24 cellular contexts compared by ENCODE assay signal in genomic region chr10:93596539-93596938, GRCh38. TPM values are rescaled to one million over a fixed set of nuclear protein-coding genes. Genes with fewer than 3 reads are reported as not detected.
DNase-seq lines count a peak whose midpoint lies in the region; ATAC-seq and TF ChIP-seq lines count a peak whose summit lies in the region.
"Had no signal": no experiment of that assay in that cellular context is flagged by ENCODE, and none has a peak within 500 bp of the region (broad histone marks: within the 10 kb centered on the region; RNA-seq: fewer than 3 reads in every experiment).

No MANE protein-coding gene starts in this region.

- POLR2A ChIA-PET in SK-N-SH (lab: Yijun Ruan, JAX) = no interaction called here

- no peaks in the 10 kb centered on the region for H3K9me2 ChIP-seq in SK-N-SH

- H3K27me3 ChIP-seq in SK-N-SH (ENCODE audit: insufficient read depth) = peaks cover 9% of the 10 kb centered on the region; the same call in 1 of the 2 replicates
- H3K27me3 ChIP-seq in RWPE2 (ENCODE audit: insufficient read depth, poor library complexity, severe bottlenecking) = peaks cover 5% of the 10 kb centered on the region
- peaks cover 27% of the 10 kb centered on the region for H3K27me3 ChIP-seq in smooth muscle cell (ENCODE audit: low read depth)
- H3K27me3 ChIP-seq: ascending aorta had no signal

- no peak for TF ChIP-seq RAD21 in SK-N-SH (IDR thresholded peaks at IDR 0.05; ENCODE audit: low read length)

- CTCF ChIA-PET in SK-N-SH (lab: Yijun Ruan, JAX) = no interaction called here

- H3K4me3 ChIP-seq in SK-N-SH (ENCODE audit: low read depth in 2 of 2, low read length in 1 of 2) (no peak overlapping the region), RWPE2 (ENCODE audit: severe bottlenecking) (no peak overlapping the region), smooth muscle cell (no peak overlapping the region)
- H3K4me3 ChIP-seq: ascending aorta, esophagus muscularis mucosa, sigmoid colon had no signal

- H3K27ac ChIP-seq in SK-N-SH (ENCODE audit: low read depth in 2 of 2, low read length in 1 of 2) (no peak overlapping the region), RWPE2 (ENCODE audit: poor library complexity, severe bottlenecking) (no peak overlapping the region), smooth muscle cell (ENCODE audit: low read depth) (peak overlapping the region; percentile 35), substantia nigra (ENCODE audit: low read depth, low read length, poor library complexity, severe bottlenecking) (no peak overlapping the region)
- H3K27ac ChIP-seq: ascending aorta, esophagus muscularis mucosa, sigmoid colon had no signal

- H3K4me1 ChIP-seq in SK-N-SH (ENCODE audit: control insufficient read depth in 1 of 2, insufficient read depth in 2 of 2, low read depth in 1 of 2, low read length in 1 of 2) (peaks cover 0 to 5% of the 10 kb centered on the region in 2 experiments; a peak in 1 of 4 replicates), RWPE2 (ENCODE audit: insufficient read depth, poor library complexity, severe bottlenecking) (no peaks in the 10 kb centered on the region), smooth muscle cell (ENCODE audit: low read depth) (peaks cover 7% of the 10 kb centered on the region)

- TF ChIP-seq CTCF in SK-N-SH (IDR thresholded peaks at IDR 0.05) = peak; percentile 16; the same call in 1 of the 2 replicates
- peak; percentile 7 for TF ChIP-seq CTCF in RWPE2 (IDR thresholded peaks at IDR 0.05; ENCODE audit: poor library complexity, severe bottlenecking)
- TF ChIP-seq CTCF in smooth muscle cell (IDR thresholded peaks at IDR 0.05; ENCODE audit: borderline replicate concordance, insufficient read depth, poor library complexity, severe bottlenecking) = peak; percentile 12

- H3K9me3 ChIP-seq in SK-N-SH (no peaks in the 10 kb centered on the region), RWPE2 (ENCODE audit: severe bottlenecking) (no peaks in the 10 kb centered on the region), smooth muscle cell (replicated peaks; ENCODE audit: low read depth) (no peaks in the 10 kb centered on the region)
- H3K9me3 ChIP-seq: ascending aorta, Caco-2, esophagus muscularis mucosa, sigmoid colon had no signal

- H2AFZ ChIP-seq in SK-N-SH (ENCODE audit: low read depth) = no peak overlapping the region
- H2AFZ ChIP-seq in smooth muscle cell (ENCODE audit: low read depth) = no peak overlapping the region

- H3K36me3 ChIP-seq in SK-N-SH (replicated peaks in 1 of 2; ENCODE audit: control insufficient read depth in 1 of 2, insufficient read depth in 2 of 2, low read length in 1 of 2) (no peaks in the 10 kb centered on the region), RWPE2 (ENCODE audit: low read depth) (no peaks in the 10 kb centered on the region), smooth muscle cell (ENCODE audit: low read depth) (no peaks in the 10 kb centered on the region)
- H3K36me3 ChIP-seq: ascending aorta, esophagus muscularis mucosa, sigmoid colon had no signal

- H3K4me2 ChIP-seq in SK-N-SH (no peak overlapping the region), smooth muscle cell (no peak overlapping the region)

- H3K9ac ChIP-seq in SK-N-SH = no peak overlapping the region
- H3K9ac ChIP-seq in smooth muscle cell (ENCODE audit: low read depth) = no peak overlapping the region

- H3F3A ChIP-seq in SK-N-SH (replicated peaks; ENCODE audit: insufficient read depth) (no peaks in the 10 kb centered on the region), smooth muscle cell (ENCODE audit: low read depth) (no peaks in the 10 kb centered on the region)

- no peak for DNase-seq in SK-N-SH
- DNase-seq in RWPE2 (ENCODE audit: low spot score) = no peak
- DNase-seq in iPS DF 19.7 (ENCODE audit: low read depth, low spot score) = peak; percentile 33
- DNase-seq in smooth muscle cell (lab: John Stamatoyannopoulos, UW; ENCODE audit: unreplicated experiment) = no peak
- no peak for DNase-seq in UCSD-AML1 (lab: John Stamatoyannopoulos, UW; ENCODE audit: unreplicated experiment)
- no peak for DNase-seq in substantia nigra (lab: John Stamatoyannopoulos, UW)
- DNase-seq: activated CD4-positive, alpha-beta T cell treated with anti-CD3 and anti-CD28 coated beads, Interleukin-2, amount 10 ng/mL, durations not matched to agents 7 days and 5 days; effector CD8-positive, alpha-beta T cell; Karpas-422; left cardiac atrium; midbrain; NCI-H187 treated with DMSO at 0.1 percent for 48 hours; sigmoid colon; T-helper 2 cell had no signal

- TF ChIP-seq EP300 in SK-N-SH (IDR thresholded peaks at IDR 0.05; ENCODE audit: borderline replicate concordance in 1 of 2, low read depth in 1 of 2, low read length in 1 of 2) = no peak

- 82% methylated on average over 4 of the region's 4 CpGs for WGBS in SK-N-SH (ENCODE audit: low lambda C conversion rate)
- 75% methylated on average over 4 of the region's 4 CpGs for WGBS in smooth muscle cell (ENCODE audit: low lambda C conversion rate)

- ATAC-seq in SK-N-SH treated with all-trans-retinoic acid at 6 μM for 48 hours (no peak), RWPE2 (ENCODE audit: low read depth) (no peak), HG03378 (IDR thresholded peaks at IDR 0.05; ENCODE audit: unreplicated experiment) (no peak)
- ATAC-seq: left cardiac atrium had no signal

- H4K20me1 ChIP-seq in SK-N-SH (ENCODE audit: insufficient read depth) (no peaks in the 10 kb centered on the region), smooth muscle cell (ENCODE audit: low read depth) (no peaks in the 10 kb centered on the region)

- H3K79me2 ChIP-seq in SK-N-SH (ENCODE audit: insufficient read depth) (no peaks in the 10 kb centered on the region), smooth muscle cell (ENCODE audit: low read depth) (no peaks in the 10 kb centered on the region)

TF ChIP-seq in SK-N-SH, 30 proteins besides CTCF, POLR2A, EP300 and RAD21 (continues in another document):
- TF ChIP-seq RFX5 (IDR thresholded peaks at IDR 0.05; ENCODE audit: low read length) = no peak
- no peak for TF ChIP-seq USF1 (IDR thresholded peaks at IDR 0.05; ENCODE audit: borderline replicate concordance, low read depth)
- no peak for TF ChIP-seq ELF1 (IDR thresholded peaks at IDR 0.05)
- no peak for TF ChIP-seq FOXJ3 (CRISPR knock-in tag; IDR thresholded peaks at IDR 0.05)
- no peak for TF ChIP-seq RCOR1 (IDR thresholded peaks at IDR 0.05; ENCODE audit: low read length)
- no peak for TF ChIP-seq MEF2A (IDR thresholded peaks at IDR 0.05; ENCODE audit: borderline replicate concordance, low read depth)
- TF ChIP-seq GABPA (IDR thresholded peaks at IDR 0.05; ENCODE audit: low read depth) = no peak
- no peak for TF ChIP-seq EZH2phosphoT487 (IDR thresholded peaks at IDR 0.05; ENCODE audit: borderline replicate concordance, low read depth)
- TF ChIP-seq FOSL2 (IDR thresholded peaks at IDR 0.05; ENCODE audit: borderline replicate concordance, low read depth) = no peak
- TF ChIP-seq POLR2AphosphoS5 (IDR thresholded peaks at IDR 0.05; ENCODE audit: low read depth, low read length) = no peak
- no peak for TF ChIP-seq SIN3A (IDR thresholded peaks at IDR 0.05; ENCODE audit: borderline replicate concordance, low read depth, low read length)
- TF ChIP-seq NRF1 (IDR thresholded peaks at IDR 0.05; ENCODE audit: low read depth, low read length) = no peak

TF ChIP-seq in SK-N-SH treated with all-trans-retinoic acid at 6 μM for 48 hours, 23 proteins besides CTCF, POLR2A, EP300 and RAD21:
- TF ChIP-seq PPARA (CRISPR knock-in tag; IDR thresholded peaks at IDR 0.05; ENCODE audit: borderline replicate concordance) (no peak), POU6F1 (CRISPR knock-in tag; IDR thresholded peaks at IDR 0.05; ENCODE audit: borderline replicate concordance, low read depth) (no peak)

RNA-seq across cellular contexts. Expression of gene RBP4, which starts 4.5 kb away (rescaled TPM):
- polyA plus RNA-seq in SK-N-SH (2012; rRNA removed) = not detected in 2 replicates
- 0.01 and 0.06 TPM in 2 replicates for polyA plus RNA-seq in SK-N-SH (2012; cell fraction: cytosol; rRNA removed)
- 0.09 TPM in 1 of 2 replicates, not detected in the other for polyA plus RNA-seq in SK-N-SH (2012; cell fraction: nucleus; rRNA removed)
- 1.2 TPM in 1 of 2 replicates, not detected in the other for total RNA-seq in smooth muscle cell
- 0.37 and 1.1 TPM in 2 replicates for polyA plus RNA-seq in smooth muscle cell
- total RNA-seq: activated CD4-positive, alpha-beta T cell treated with anti-CD3 and anti-CD28 coated beads, Interleukin-2, amount 10 ng/mL, durations not matched to agents 7 days and 5 days; activated T-helper 1 cell treated with anti-CD3 and anti-CD28 coated beads, Interleukin-12 subunit alpha, Interleukin-12 subunit beta, Interleukin-2, Interleukin-4 antibody, amounts not matched to agents 30 ng/mL and 10 ng/mL and 1 ng/mL, durations not matched to agents 14 hours and 24 hours and 36 hours; SK-MEL-5 had no signal

RNA-seq across cellular contexts. Expression of gene PDE6C, which starts 15.8 kb away (rescaled TPM):
- polyA plus RNA-seq in SK-N-SH (2012; rRNA removed) = not detected in 2 replicates
- polyA plus RNA-seq in SK-N-SH (2012; cell fraction: cytosol; rRNA removed) = not detected in 2 replicates
- not detected in 2 replicates for polyA plus RNA-seq in SK-N-SH (2012; cell fraction: nucleus; rRNA removed)
- not detected in 2 replicates for total RNA-seq in smooth muscle cell
- polyA plus RNA-seq in smooth muscle cell = not detected in 2 replicates
- total RNA-seq: activated CD4-positive, alpha-beta T cell treated with anti-CD3 and anti-CD28 coated beads, Interleukin-2, amount 10 ng/mL, durations not matched to agents 7 days and 5 days; activated T-helper 1 cell treated with anti-CD3 and anti-CD28 coated beads, Interleukin-12 subunit alpha, Interleukin-12 subunit beta, Interleukin-2, Interleukin-4 antibody, amounts not matched to agents 30 ng/mL and 10 ng/mL and 1 ng/mL, durations not matched to agents 14 hours and 24 hours and 36 hours; ascending aorta; Caco-2; esophagus muscularis mucosa; frontal cortex; left cardiac atrium; sigmoid colon; SK-MEL-5; urinary bladder had no signal
- polyA plus RNA-seq: BJ, sigmoid colon had no signal

RNA-seq across cellular contexts. Expression of gene FFAR4, which starts 30.1 kb away (rescaled TPM):
- polyA plus RNA-seq in SK-N-SH (2012; rRNA removed) (not detected in 2 replicates), smooth muscle cell (not detected in 2 replicates)
- polyA plus RNA-seq in SK-N-SH (2012; cell fraction: cytosol; rRNA removed) = not detected in 2 replicates
- not detected in 2 replicates for polyA plus RNA-seq in SK-N-SH (2012; cell fraction: nucleus; rRNA removed)
- total RNA-seq in smooth muscle cell = not detected in 2 replicates
- total RNA-seq: activated CD4-positive, alpha-beta T cell treated with anti-CD3 and anti-CD28 coated beads, Interleukin-2, amount 10 ng/mL, durations not matched to agents 7 days and 5 days; activated T-helper 1 cell treated with anti-CD3 and anti-CD28 coated beads, Interleukin-12 subunit alpha, Interleukin-12 subunit beta, Interleukin-2, Interleukin-4 antibody, amounts not matched to agents 30 ng/mL and 10 ng/mL and 1 ng/mL, durations not matched to agents 14 hours and 24 hours and 36 hours; ascending aorta; frontal cortex; SK-MEL-5 had no signal
- polyA plus RNA-seq: BJ had no signal
